In the genomic region with DNA sequence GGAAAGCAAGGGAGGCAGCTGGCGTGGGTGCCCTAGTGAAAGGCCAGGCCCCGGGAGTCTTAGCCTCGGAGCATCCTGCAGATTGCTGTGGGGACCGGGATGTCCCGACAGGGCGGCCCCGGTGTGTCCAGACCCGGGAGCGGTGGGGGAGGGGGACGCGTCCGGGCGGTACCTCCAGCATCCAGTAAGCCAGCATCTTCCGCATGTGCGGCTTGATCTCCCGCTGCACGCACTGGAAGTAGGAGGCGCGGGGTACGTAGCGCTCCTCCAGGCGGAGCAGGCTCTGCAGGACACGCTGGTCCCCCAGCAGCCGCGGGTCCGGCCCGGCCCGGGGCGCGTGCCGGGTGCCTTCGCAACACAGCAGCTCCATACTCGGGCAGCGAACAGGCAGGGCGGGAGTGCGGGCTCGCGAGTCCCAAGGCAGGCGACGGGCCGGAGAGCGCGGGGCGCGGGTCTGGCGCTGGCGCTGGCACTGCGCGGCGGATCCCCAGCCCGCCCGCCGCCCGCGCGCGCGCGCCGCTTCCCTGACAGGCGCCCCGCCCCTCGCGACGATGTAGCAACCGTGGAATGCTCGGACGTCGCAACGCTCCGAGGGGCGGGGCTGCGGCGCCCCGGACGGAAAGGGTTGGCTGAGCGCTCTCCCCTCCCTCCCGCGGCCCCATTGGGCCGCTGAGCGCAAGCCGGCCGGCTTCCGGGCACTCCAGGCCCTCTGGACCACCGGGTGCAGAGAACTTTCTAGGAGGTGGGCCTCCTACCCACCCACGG, we compare ENCODE assay signal across 1 cellular context.
TF ChIP-seq lines count a peak whose summit lies in the region.

A gene (minus strand): TSS at position 529 of the 765 bp plus-strand sequence. CDS start 159 bp downstream, at position 370.

TF ChIP-seq in GM12878, 131 proteins besides CTCF, POLR2A, EP300 and RAD21 (continued from another document):
- peak; percentile 52; the same call in 1 of the 2 replicates for TF ChIP-seq POLR2AphosphoS5 (IDR thresholded peaks at IDR 0.05; ENCODE audit: low read length)
- TF ChIP-seq CBX5 (IDR thresholded peaks at IDR 0.05; ENCODE audit: low read depth): no peak
- no peak for TF ChIP-seq HDGF (IDR thresholded peaks at IDR 0.05)
- TF ChIP-seq SUPT20H (IDR thresholded peaks at IDR 0.05; ENCODE audit: borderline replicate concordance, control insufficient read depth, low read depth, low read length): no peak
- peak; percentile 73; the same call in 1 of the 2 replicates for TF ChIP-seq SIN3A (IDR thresholded peaks at IDR 0.05; ENCODE audit: low read depth, low read length)
- TF ChIP-seq, protein P1, sequence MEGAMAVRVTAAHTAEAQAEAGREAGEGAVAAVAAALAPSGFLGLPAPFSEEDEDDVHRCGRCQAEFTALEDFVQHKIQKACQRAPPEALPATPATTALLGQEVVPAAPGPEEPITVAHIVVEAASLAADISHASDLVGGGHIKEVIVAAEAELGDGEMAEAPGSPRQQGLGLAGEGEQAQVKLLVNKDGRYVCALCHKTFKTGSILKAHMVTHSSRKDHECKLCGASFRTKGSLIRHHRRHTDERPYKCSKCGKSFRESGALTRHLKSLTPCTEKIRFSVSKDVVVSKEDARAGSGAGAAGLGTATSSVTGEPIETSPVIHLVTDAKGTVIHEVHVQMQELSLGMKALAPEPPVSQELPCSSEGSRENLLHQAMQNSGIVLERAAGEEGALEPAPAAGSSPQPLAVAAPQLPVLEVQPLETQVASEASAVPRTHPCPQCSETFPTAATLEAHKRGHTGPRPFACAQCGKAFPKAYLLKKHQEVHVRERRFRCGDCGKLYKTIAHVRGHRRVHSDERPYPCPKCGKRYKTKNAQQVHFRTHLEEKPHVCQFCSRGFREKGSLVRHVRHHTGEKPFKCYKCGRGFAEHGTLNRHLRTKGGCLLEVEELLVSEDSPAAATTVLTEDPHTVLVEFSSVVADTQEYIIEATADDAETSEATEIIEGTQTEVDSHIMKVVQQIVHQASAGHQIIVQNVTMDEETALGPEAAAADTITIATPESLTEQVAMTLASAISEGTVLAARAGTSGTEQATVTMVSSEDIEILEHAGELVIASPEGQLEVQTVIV (IDR thresholded peaks at IDR 0.05; ENCODE audit: borderline replicate concordance, partially characterized antibody): peak; percentile 38
- peak; percentile 35; the same call in 1 of the 2 replicates for TF ChIP-seq IKZF1 (conservative IDR thresholded peaks at IDR 0.05)
- TF ChIP-seq TARDBP (IDR thresholded peaks at IDR 0.05; ENCODE audit: borderline replicate concordance): no peak
- 0 out of 2 replicates have a peak, but pooled peaks have one; percentile 31 for TF ChIP-seq CREB1 (IDR thresholded peaks at IDR 0.05; ENCODE audit: low read depth)
- 0 out of 2 replicates have a peak, but pooled peaks have one; percentile 10 for TF ChIP-seq NRF1 (conservative IDR thresholded peaks at IDR 0.05; ENCODE audit: low read depth, low read length)
- no peak for TF ChIP-seq PML (IDR thresholded peaks at IDR 0.05; ENCODE audit: low read length)
- TF ChIP-seq MXI1 (IDR thresholded peaks at IDR 0.05; ENCODE audit: low read depth, low read length): peak; percentile 81
- TF ChIP-seq NR2F1 (conservative IDR thresholded peaks at IDR 0.05): 0 out of 2 replicates have a peak, but pooled peaks have one; percentile 15
- no peak for TF ChIP-seq BMI1 (IDR thresholded peaks at IDR 0.05; ENCODE audit: borderline replicate concordance)
- 0 out of 2 replicates have a peak, but pooled peaks have one; percentile 43 for TF ChIP-seq ZNF207 (IDR thresholded peaks at IDR 0.05; ENCODE audit: borderline replicate concordance)
- peak; percentile 51 for TF ChIP-seq SP1 (IDR thresholded peaks at IDR 0.05; ENCODE audit: low read depth, low read length)
- peak; percentile 87 for TF ChIP-seq LARP7 (IDR thresholded peaks at IDR 0.05)
- TF ChIP-seq, protein P2, sequence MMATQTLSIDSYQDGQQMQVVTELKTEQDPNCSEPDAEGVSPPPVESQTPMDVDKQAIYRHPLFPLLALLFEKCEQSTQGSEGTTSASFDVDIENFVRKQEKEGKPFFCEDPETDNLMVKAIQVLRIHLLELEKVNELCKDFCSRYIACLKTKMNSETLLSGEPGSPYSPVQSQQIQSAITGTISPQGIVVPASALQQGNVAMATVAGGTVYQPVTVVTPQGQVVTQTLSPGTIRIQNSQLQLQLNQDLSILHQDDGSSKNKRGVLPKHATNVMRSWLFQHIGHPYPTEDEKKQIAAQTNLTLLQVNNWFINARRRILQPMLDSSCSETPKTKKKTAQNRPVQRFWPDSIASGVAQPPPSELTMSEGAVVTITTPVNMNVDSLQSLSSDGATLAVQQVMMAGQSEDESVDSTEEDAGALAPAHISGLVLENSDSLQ (IDR thresholded peaks at IDR 0.05): peak; percentile 3; the same call in 1 of the 2 replicates
- TF ChIP-seq FOXM1 (IDR thresholded peaks at IDR 0.05; ENCODE audit: low read depth, low read length): no peak
- TF ChIP-seq, protein P3, sequence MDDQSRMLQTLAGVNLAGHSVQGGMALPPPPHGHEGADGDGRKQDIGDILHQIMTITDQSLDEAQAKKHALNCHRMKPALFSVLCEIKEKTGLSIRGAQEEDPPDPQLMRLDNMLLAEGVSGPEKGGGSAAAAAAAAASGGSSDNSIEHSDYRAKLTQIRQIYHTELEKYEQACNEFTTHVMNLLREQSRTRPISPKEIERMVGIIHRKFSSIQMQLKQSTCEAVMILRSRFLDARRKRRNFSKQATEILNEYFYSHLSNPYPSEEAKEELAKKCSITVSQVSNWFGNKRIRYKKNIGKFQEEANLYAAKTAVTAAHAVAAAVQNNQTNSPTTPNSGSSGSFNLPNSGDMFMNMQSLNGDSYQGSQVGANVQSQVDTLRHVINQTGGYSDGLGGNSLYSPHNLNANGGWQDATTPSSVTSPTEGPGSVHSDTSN (IDR thresholded peaks at IDR 0.05; ENCODE audit: insufficient replicate concordance, low read depth, low read length): no peak
- TF ChIP-seq SPI1 (IDR thresholded peaks at IDR 0.05; ENCODE audit: borderline replicate concordance, insufficient read depth, low read depth, low read length): no peak
- TF ChIP-seq GATAD2B (conservative IDR thresholded peaks at IDR 0.05; ENCODE audit: low read depth): peak; percentile 80
- TF ChIP-seq EGR1 (IDR thresholded peaks at IDR 0.05; ENCODE audit: borderline replicate concordance in 1 of 2, low read depth in 2 of 2, low read length in 2 of 2): peak in 1 of 2 experiments; percentile 7; a peak in 2 of 3 replicates
- no peak for TF ChIP-seq CREM (IDR thresholded peaks at IDR 0.05; ENCODE audit: low read depth)
- TF ChIP-seq, protein P4, sequence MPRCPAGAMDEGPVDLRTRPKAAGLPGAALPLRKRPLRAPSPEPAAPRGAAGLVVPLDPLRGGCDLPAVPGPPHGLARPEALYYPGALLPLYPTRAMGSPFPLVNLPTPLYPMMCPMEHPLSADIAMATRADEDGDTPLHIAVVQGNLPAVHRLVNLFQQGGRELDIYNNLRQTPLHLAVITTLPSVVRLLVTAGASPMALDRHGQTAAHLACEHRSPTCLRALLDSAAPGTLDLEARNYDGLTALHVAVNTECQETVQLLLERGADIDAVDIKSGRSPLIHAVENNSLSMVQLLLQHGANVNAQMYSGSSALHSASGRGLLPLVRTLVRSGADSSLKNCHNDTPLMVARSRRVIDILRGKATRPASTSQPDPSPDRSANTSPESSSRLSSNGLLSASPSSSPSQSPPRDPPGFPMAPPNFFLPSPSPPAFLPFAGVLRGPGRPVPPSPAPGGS (IDR thresholded peaks at IDR 0.05; ENCODE audit: borderline replicate concordance, insufficient read depth, low read depth, low read length, poor library complexity, severe bottlenecking): no peak
- TF ChIP-seq YY1 (IDR thresholded peaks at IDR 0.05; ENCODE audit: low read depth, low read length): peak; percentile 28; the same call in 1 of the 2 replicates
- TF ChIP-seq, protein P5, sequence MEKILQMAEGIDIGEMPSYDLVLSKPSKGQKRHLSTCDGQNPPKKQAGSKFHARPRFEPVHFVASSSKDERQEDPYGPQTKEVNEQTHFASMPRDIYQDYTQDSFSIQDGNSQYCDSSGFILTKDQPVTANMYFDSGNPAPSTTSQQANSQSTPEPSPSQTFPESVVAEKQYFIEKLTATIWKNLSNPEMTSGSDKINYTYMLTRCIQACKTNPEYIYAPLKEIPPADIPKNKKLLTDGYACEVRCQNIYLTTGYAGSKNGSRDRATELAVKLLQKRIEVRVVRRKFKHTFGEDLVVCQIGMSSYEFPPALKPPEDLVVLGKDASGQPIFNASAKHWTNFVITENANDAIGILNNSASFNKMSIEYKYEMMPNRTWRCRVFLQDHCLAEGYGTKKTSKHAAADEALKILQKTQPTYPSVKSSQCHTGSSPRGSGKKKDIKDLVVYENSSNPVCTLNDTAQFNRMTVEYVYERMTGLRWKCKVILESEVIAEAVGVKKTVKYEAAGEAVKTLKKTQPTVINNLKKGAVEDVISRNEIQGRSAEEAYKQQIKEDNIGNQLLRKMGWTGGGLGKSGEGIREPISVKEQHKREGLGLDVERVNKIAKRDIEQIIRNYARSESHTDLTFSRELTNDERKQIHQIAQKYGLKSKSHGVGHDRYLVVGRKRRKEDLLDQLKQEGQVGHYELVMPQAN (conservative IDR thresholded peaks at IDR 0.05): peak; percentile 94
- TF ChIP-seq KDM1A (IDR thresholded peaks at IDR 0.05; ENCODE audit: borderline replicate concordance): no peak
